8 cellular contexts compared by ENCODE assay signal in the genomic region with DNA sequence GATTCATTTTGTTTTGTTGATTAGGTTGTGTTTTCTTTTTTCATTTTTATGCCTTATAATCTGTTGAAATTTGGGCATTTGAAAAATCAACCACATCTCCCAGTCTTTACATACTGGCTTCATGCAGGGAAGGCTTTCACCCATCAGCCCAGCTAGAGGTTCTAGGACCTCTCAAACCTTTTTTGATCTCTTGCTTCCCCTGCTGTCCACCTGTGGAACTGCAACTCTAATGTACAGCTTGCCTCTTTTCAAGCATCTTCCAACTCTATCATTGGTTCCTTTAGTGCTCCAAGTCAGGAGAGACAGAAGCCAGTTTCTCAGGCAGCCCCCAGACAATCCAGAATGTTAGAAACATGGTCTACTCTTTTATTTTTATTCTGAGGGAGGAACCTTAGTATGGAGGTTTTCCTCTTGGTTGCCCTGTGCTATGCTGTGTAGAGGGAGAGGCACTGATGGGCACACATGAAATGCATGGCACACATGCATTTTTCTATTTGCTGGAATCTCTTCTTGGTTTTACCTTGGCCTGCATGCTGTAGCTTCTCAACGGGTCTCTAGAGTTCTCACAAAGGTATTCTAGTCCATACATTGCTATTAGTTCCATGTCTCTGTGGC.
DNase-seq lines count a peak whose midpoint lies in the region; ATAC-seq and TF ChIP-seq lines count a peak whose summit lies in the region.

No MANE protein-coding gene starts in this region.

- TF ChIP-seq CTCF in brain (conservative IDR thresholded peaks at IDR 0.05) = peak; percentile 30 to 52

- ATAC-seq in GM21447 (IDR thresholded peaks at IDR 0.05; ENCODE audit: unreplicated experiment) (peak; percentile 72), GM18861 (IDR thresholded peaks at IDR 0.05; ENCODE audit: unreplicated experiment) (no peak)

- no peak overlapping the region for H3K4me3 Mint-ChIP-seq in brain

- H3K27me3 Mint-ChIP-seq in brain = no peaks in the 10 kb centered on the region

- DNase-seq in NCI-H510A treated with DMSO at 0.1 percent for 48 hours (lab: John Stamatoyannopoulos, UW) (peak; percentile 49), NCI-H510A (lab: John Stamatoyannopoulos, UW) (no peak), NCI-H1694 treated with DMSO at 0.1 percent for 48 hours (lab: John Stamatoyannopoulos, UW) (peak; percentile 2), myocyte (ENCODE audit: low read depth) (peak; percentile 28), caudate nucleus (lab: John Stamatoyannopoulos, UW) (no peak)

- H3K27ac ChIP-seq in caudate nucleus (ENCODE audit: low read depth, low read length) = no peak overlapping the region

- no peak overlapping the region for H3K27ac Mint-ChIP-seq in brain

- no peaks in the 10 kb centered on the region for H3K36me3 Mint-ChIP-seq in brain

- peaks cover 28 to 39% (median 34%) of the 10 kb centered on the region in 5 experiments for H3K9me3 Mint-ChIP-seq in brain

- H3K4me1 Mint-ChIP-seq in brain = no peaks in the 10 kb centered on the region

Comparison
In these comparisons a context has a peak if more than half of its experiments do, and no peak if none do; other contexts are left out.
1. DNase-seq: peak in NCI-H510A treated with DMSO at 0.1 percent for 48 hours (single experiment), NCI-H1694 treated with DMSO at 0.1 percent for 48 hours (single experiment) and myocyte (single experiment); none in NCI-H510A (single experiment) and caudate nucleus (0 of 61).